19 cellular contexts compared by ENCODE assay signal in genomic region chr11:103608566-103608965, GRCh38.
DNase-seq lines count a peak whose midpoint lies in the region; FAIRE-seq and TF ChIP-seq lines count a peak whose summit lies in the region.
"Had no signal": no experiment of that assay in that cellular context is flagged by ENCODE, and none has a peak within 500 bp of the region (broad histone marks: within the 10 kb centered on the region; RNA-seq: fewer than 3 reads in every experiment).

No MANE protein-coding gene starts in this region.

- H3K27me3 Mint-ChIP-seq in activated T-helper 1 cell treated with anti-CD3 and anti-CD28 coated beads, Interleukin-12 subunit alpha, Interleukin-12 subunit beta, Interleukin-2, Interleukin-4 antibody, amounts not matched to agents 30 ng/mL and 10 ng/mL and 1 ng/mL, durations not matched to agents 14 hours and 24 hours and 36 hours (ENCODE audit: insufficient read depth), result peaks cover 1% of the 10 kb centered on the region
- H3K27me3 Mint-ChIP-seq: activated T-cell treated with anti-CD3 and anti-CD28 coated beads, Interleukin-2, amount 50 U/mL, for 24 hours had no signal

- no peak overlapping the region for H3K4me3 Mint-ChIP-seq in activated T-helper 1 cell treated with anti-CD3 and anti-CD28 coated beads, Interleukin-12 subunit alpha, Interleukin-12 subunit beta, Interleukin-2, Interleukin-4 antibody, amounts not matched to agents 30 ng/mL and 10 ng/mL and 1 ng/mL, durations not matched to agents 14 hours and 24 hours and 36 hours
- H3K4me3 Mint-ChIP-seq: activated naive CD8-positive, alpha-beta T cell; activated T-cell treated with anti-CD3 and anti-CD28 coated beads, Interleukin-2, amount 50 U/mL, for 24 hours; stimulated activated naive CD8-positive, alpha-beta T cell treated with anti-CD3 and anti-CD28 coated beads, Interleukin-15, amount 100 ng/mL, for 72 hours had no signal

- no peak for TF ChIP-seq POLR2A in prostate gland (IDR thresholded peaks at IDR 0.05)

- H3K9me3 ChIP-seq in left ventricle myocardium inferior (replicated peaks) (no peaks in the 10 kb centered on the region), prostate gland (no peaks in the 10 kb centered on the region)

- H3K9me3 Mint-ChIP-seq in activated T-helper 1 cell treated with anti-CD3 and anti-CD28 coated beads, Interleukin-12 subunit alpha, Interleukin-12 subunit beta, Interleukin-2, Interleukin-4 antibody, amounts not matched to agents 30 ng/mL and 10 ng/mL and 1 ng/mL, durations not matched to agents 14 hours and 24 hours and 36 hours, result peaks cover 3% of the 10 kb centered on the region
- H3K9me3 Mint-ChIP-seq: activated T-cell treated with anti-CD3 and anti-CD28 coated beads, Interleukin-2, amount 50 U/mL, for 24 hours had no signal

- peak; percentile 62 for DNase-seq in EL
- peak; percentile 56 for DNase-seq in RCC 7860 (ENCODE audit: low spot score)
- DNase-seq in epithelial cell of esophagus (ENCODE audit: low read depth), result peak; percentile 42
- peak; percentile 25 for DNase-seq in myocyte (ENCODE audit: low read depth)
- no peak for DNase-seq in 8988T
- no peak for DNase-seq in activated T-helper 1 cell treated with anti-CD3 and anti-CD28 coated beads, Interleukin-12 subunit alpha, Interleukin-12 subunit beta, Interleukin-2, Interleukin-4 antibody, amounts not matched to agents 30 ng/mL and 10 ng/mL and 1 ng/mL, durations not matched to agents 14 hours and 24 hours and 36 hours (ENCODE audit: low spot score)
- no peak for DNase-seq in left ventricle myocardium inferior
- DNase-seq in prostate gland (ENCODE audit: low spot score), result no peak
- DNase-seq: activated CD4-positive, alpha-beta T cell treated with anti-CD3 and anti-CD28 coated beads, Interleukin-2, amount 50 U/mL, for 48 hours; activated T-cell treated with anti-CD3 and anti-CD28 coated beads, Interleukin-2, amount 50 U/mL, for 24 hours; central memory CD4-positive, alpha-beta T cell; GF-D8; midbrain; MV-4-11; NCI-H2081 treated with DMSO at 0.1 percent for 48 hours; NCI-H526 treated with DMSO at 0.1 percent for 48 hours; OCI-M1; stimulated activated naive CD8-positive, alpha-beta T cell treated with anti-CD3 and anti-CD28 coated beads, Interleukin-15, amount 100 ng/mL, for 72 hours had no signal

- no peaks in the 10 kb centered on the region for H3K36me3 ChIP-seq in left ventricle myocardium inferior
- no peaks in the 10 kb centered on the region for H3K36me3 ChIP-seq in prostate gland

- intact Hi-C loops in activated T-helper 1 cell treated with anti-CD3 and anti-CD28 coated beads, Interleukin-12 subunit alpha, Interleukin-12 subunit beta, Interleukin-2, Interleukin-4 antibody, amounts not matched to agents 30 ng/mL and 10 ng/mL and 1 ng/mL, durations not matched to agents 14 hours and 24 hours and 36 hours (cut with micrococcal nuclease), result no loop called here
- intact Hi-C loops in left ventricle myocardium inferior (cut with micrococcal nuclease), result loop anchor here (10.0 kb wide), 1 partner anchor 404 kb away; no protein-coding TSS in a partner anchor
- intact Hi-C loops in prostate gland (cut with DNase I), result no loop called here

- H3K27ac Mint-ChIP-seq in activated T-helper 1 cell treated with anti-CD3 and anti-CD28 coated beads, Interleukin-12 subunit alpha, Interleukin-12 subunit beta, Interleukin-2, Interleukin-4 antibody, amounts not matched to agents 30 ng/mL and 10 ng/mL and 1 ng/mL, durations not matched to agents 14 hours and 24 hours and 36 hours, result no peak overlapping the region
- H3K27ac Mint-ChIP-seq: activated naive CD8-positive, alpha-beta T cell; activated T-cell treated with anti-CD3 and anti-CD28 coated beads, Interleukin-2, amount 50 U/mL, for 24 hours; stimulated activated naive CD8-positive, alpha-beta T cell treated with anti-CD3 and anti-CD28 coated beads, Interleukin-15, amount 100 ng/mL, for 72 hours had no signal

- no peaks in the 10 kb centered on the region for H3K27me3 ChIP-seq in left ventricle myocardium inferior (ENCODE audit: low read depth)
- H3K27me3 ChIP-seq in prostate gland (replicated peaks; ENCODE audit: insufficient read depth), result no peaks in the 10 kb centered on the region

- H3K4me3 ChIP-seq in epithelial cell of esophagus (ENCODE audit: low read length), result no peak overlapping the region
- H3K4me3 ChIP-seq in left ventricle myocardium inferior, result no peak overlapping the region
- no peak overlapping the region for H3K4me3 ChIP-seq in prostate gland

- peaks cover 5% of the 10 kb centered on the region for H3K4me1 ChIP-seq in left ventricle myocardium inferior
- H3K4me1 ChIP-seq in prostate gland (replicated peaks), result no peaks in the 10 kb centered on the region

- no peaks in the 10 kb centered on the region for H3K4me1 Mint-ChIP-seq in activated T-helper 1 cell treated with anti-CD3 and anti-CD28 coated beads, Interleukin-12 subunit alpha, Interleukin-12 subunit beta, Interleukin-2, Interleukin-4 antibody, amounts not matched to agents 30 ng/mL and 10 ng/mL and 1 ng/mL, durations not matched to agents 14 hours and 24 hours and 36 hours (ENCODE audit: low read depth)
- H3K4me1 Mint-ChIP-seq: stimulated activated naive CD8-positive, alpha-beta T cell treated with anti-CD3 and anti-CD28 coated beads, Interleukin-15, amount 100 ng/mL, for 72 hours had no signal

- H3K27ac ChIP-seq in left ventricle myocardium inferior (replicated peaks) (no peak overlapping the region), prostate gland (no peak overlapping the region)

- TF ChIP-seq CTCF in epithelial cell of esophagus (IDR thresholded peaks at IDR 0.05; ENCODE audit: insufficient read depth, low read depth, low read length, missing control alignments), result no peak
- no peak for TF ChIP-seq CTCF in left ventricle myocardium inferior (IDR thresholded peaks at IDR 0.05; ENCODE audit: borderline replicate concordance)
- no peak for TF ChIP-seq CTCF in prostate gland (IDR thresholded peaks at IDR 0.05)

- 49% methylated on average over 3 of the region's 3 CpGs for WGBS in prostate gland

- FAIRE-seq in RCC 7860 (lab: Jason Lieb, UNC), result peak; percentile 70

- H3K36me3 Mint-ChIP-seq in activated T-helper 1 cell treated with anti-CD3 and anti-CD28 coated beads, Interleukin-12 subunit alpha, Interleukin-12 subunit beta, Interleukin-2, Interleukin-4 antibody, amounts not matched to agents 30 ng/mL and 10 ng/mL and 1 ng/mL, durations not matched to agents 14 hours and 24 hours and 36 hours (ENCODE audit: low read depth), result no peaks in the 10 kb centered on the region
- H3K36me3 Mint-ChIP-seq: activated naive CD8-positive, alpha-beta T cell had no signal

Comparison
In these comparisons a context has a peak if more than half of its experiments do, and no peak if none do; other contexts are left out.
1. DNase-seq: peak in EL (single experiment), RCC 7860 (single experiment), epithelial cell of esophagus (single experiment) and myocyte (single experiment); none in 8988T (single experiment), activated T-helper 1 cell treated with anti-CD3 and anti-CD28 coated beads, Interleukin-12 subunit alpha, Interleukin-12 subunit beta, Interleukin-2, Interleukin-4 antibody, amounts not matched to agents 30 ng/mL and 10 ng/mL and 1 ng/mL, durations not matched to agents 14 hours and 24 hours and 36 hours (single experiment), left ventricle myocardium inferior (single experiment) and prostate gland (single experiment).